Comparison of ENCODE assay signal across 20 cellular contexts in genomic region chr5:158786390-158786789, GRCh38.
DNase-seq lines count a peak whose midpoint lies in the region; ATAC-seq and TF ChIP-seq lines count a peak whose summit lies in the region.
"Had no signal": no experiment of that assay in that cellular context is flagged by ENCODE, and none has a peak within 500 bp of the region (broad histone marks: within the 10 kb centered on the region; RNA-seq: fewer than 3 reads in every experiment).

No MANE protein-coding gene starts in this region.

- intact Hi-C loops in left ventricle myocardium inferior (cut with micrococcal nuclease) = no loop called here
- intact Hi-C loops in sigmoid colon (cut with DNase I) = no loop called here

- H3K9me3 ChIP-seq in DOHH2 (ENCODE audit: control insufficient read depth, insufficient read depth, low read length) (no peaks in the 10 kb centered on the region), left ventricle myocardium inferior (replicated peaks) (no peaks in the 10 kb centered on the region), sigmoid colon (no peaks in the 10 kb centered on the region)
- H3K9me3 ChIP-seq: Peyer's patch, SJSA1 had no signal

- peaks cover 7% of the 10 kb centered on the region; the same call in 1 of the 2 replicates for H3K36me3 ChIP-seq in DOHH2 (ENCODE audit: control insufficient read depth, low read length)
- no peaks in the 10 kb centered on the region for H3K36me3 ChIP-seq in left ventricle myocardium inferior
- H3K36me3 ChIP-seq in sigmoid colon = no peaks in the 10 kb centered on the region
- H3K36me3 ChIP-seq: Peyer's patch, SJSA1 had no signal

- H3K36me3 Mint-ChIP-seq in naive thymus-derived CD8-positive, alpha-beta T cell = no peaks in the 10 kb centered on the region
- H3K36me3 Mint-ChIP-seq: CD14-positive monocyte had no signal

- H3K4me1 ChIP-seq in DOHH2 (ENCODE audit: control insufficient read depth, low read length) (peaks cover 54% of the 10 kb centered on the region), left ventricle myocardium inferior (peaks cover 18% of the 10 kb centered on the region), sigmoid colon (no peaks in the 10 kb centered on the region)
- H3K4me1 ChIP-seq: Peyer's patch had no signal

- peak overlapping the region; percentile 28; the same call in 1 of the 2 replicates for H3K4me2 ChIP-seq in DOHH2 (ENCODE audit: low read length)

- H3K27me3 Mint-ChIP-seq in naive thymus-derived CD8-positive, alpha-beta T cell = no peaks in the 10 kb centered on the region

- no peaks in the 10 kb centered on the region for H3K79me2 ChIP-seq in DOHH2 (ENCODE audit: control insufficient read depth, low read length)

- H3F3A ChIP-seq in DOHH2 (ENCODE audit: control insufficient read depth, insufficient read depth) = no peaks in the 10 kb centered on the region

- H3K4me3 ChIP-seq in DOHH2 (ENCODE audit: low read length) = no peak overlapping the region
- no peak overlapping the region for H3K4me3 ChIP-seq in left ventricle myocardium inferior
- no peak overlapping the region for H3K4me3 ChIP-seq in sigmoid colon
- H3K4me3 ChIP-seq: GM23248, Peyer's patch, SJSA1 had no signal

- in situ Hi-C loops in GM13977 (cut with MboI; ENCODE audit: low pct_unique_long_range_greater_than_20kb, low sequenced_read_pairs, unreplicated experiment) = no loop called here

- H3K9me2 ChIP-seq in DOHH2 (replicated peaks; ENCODE audit: control insufficient read depth, low read length) = no peaks in the 10 kb centered on the region

- no peak for ATAC-seq in naive thymus-derived CD8-positive, alpha-beta T cell

- H3K27ac Mint-ChIP-seq in naive thymus-derived CD8-positive, alpha-beta T cell = no peak overlapping the region
- H3K27ac Mint-ChIP-seq: CD14-positive monocyte, H9 had no signal

- WGBS in sigmoid colon, 2 donors = 84 to 86% methylated on average over 1 of the region's 1 CpG

- TF ChIP-seq CTCF in DOHH2 (IDR thresholded peaks at IDR 0.05; ENCODE audit: low read depth, low read length, poor library complexity, severe bottlenecking) = no peak
- no peak for TF ChIP-seq CTCF in left ventricle myocardium inferior (IDR thresholded peaks at IDR 0.05; ENCODE audit: borderline replicate concordance)
- TF ChIP-seq CTCF in sigmoid colon (IDR thresholded peaks at IDR 0.05) = no peak
- no peak for TF ChIP-seq CTCF in GM13977 (IDR thresholded peaks at IDR 0.05; ENCODE audit: extremely low read depth, insufficient read depth, missing control alignments)

- no peak for TF ChIP-seq POLR2A in sigmoid colon (IDR thresholded peaks at IDR 0.05)

- H3K4me1 Mint-ChIP-seq in naive thymus-derived CD8-positive, alpha-beta T cell = peaks cover 0 to 3% (median 0%) of the 10 kb centered on the region in 4 donors
- H3K4me1 Mint-ChIP-seq: CD14-positive monocyte, H9 had no signal

- peak; percentile 60 for DNase-seq in foreskin melanocyte
- DNase-seq in left ventricle myocardium inferior = peak; percentile 29
- DNase-seq in sigmoid colon = peak; percentile 68
- no peak for DNase-seq in GM13977 (ENCODE audit: low spot score)
- no peak for DNase-seq in EL
- no peak for DNase-seq in retina
- DNase-seq in naive thymus-derived CD8-positive, alpha-beta T cell = no peak
- DNase-seq: GM23248, H9, KG1, NCI-H1092, NCI-H1436, NCI-H187 treated with DMSO at 0.1 percent for 48 hours, NCI-H2107, NCI-H510A, NCI-H774, Peyer's patch had no signal

- no peaks in the 10 kb centered on the region for H4K20me1 ChIP-seq in DOHH2 (ENCODE audit: control insufficient read depth, insufficient read depth, low read depth, low read length)

- H3K27me3 ChIP-seq in DOHH2 (ENCODE audit: control insufficient read depth, low read length) = no peaks in the 10 kb centered on the region
- H3K27me3 ChIP-seq in left ventricle myocardium inferior (ENCODE audit: low read depth) = no peaks in the 10 kb centered on the region
- H3K27me3 ChIP-seq in sigmoid colon = no peaks in the 10 kb centered on the region
- H3K27me3 ChIP-seq: Peyer's patch, SJSA1 had no signal

- POLR2A ChIA-PET in naive thymus-derived CD8-positive, alpha-beta T cell (lab: Charles Lee) = no interaction called here

- TF ChIP-seq EP300 in sigmoid colon (IDR thresholded peaks at IDR 0.05) = no peak

- H3K9me3 Mint-ChIP-seq in naive thymus-derived CD8-positive, alpha-beta T cell = peaks cover 0 to 2% (median 0%) of the 10 kb centered on the region in 9 donors
- H3K9me3 Mint-ChIP-seq: H9 had no signal

- H3K4me3 Mint-ChIP-seq in naive thymus-derived CD8-positive, alpha-beta T cell = no peak overlapping the region
- H3K4me3 Mint-ChIP-seq: CD14-positive monocyte, H9 had no signal

- no peak overlapping the region for H3K27ac ChIP-seq in DOHH2 (ENCODE audit: low read depth, low read length)
- peak overlapping the region; percentile 46 for H3K27ac ChIP-seq in left ventricle myocardium inferior (replicated peaks)
- no peak overlapping the region for H3K27ac ChIP-seq in sigmoid colon
- H3K27ac ChIP-seq: GM23248, Peyer's patch, SJSA1 had no signal

Comparison
In these comparisons a context has a peak if more than half of its experiments do, and no peak if none do; other contexts are left out.
1. DNase-seq: peak in foreskin melanocyte (single experiment), left ventricle myocardium inferior (single experiment) and sigmoid colon (single experiment); none in GM13977 (single experiment), EL (single experiment), retina (single experiment) and naive thymus-derived CD8-positive, alpha-beta T cell (0 of 10).